In the genomic region with DNA sequence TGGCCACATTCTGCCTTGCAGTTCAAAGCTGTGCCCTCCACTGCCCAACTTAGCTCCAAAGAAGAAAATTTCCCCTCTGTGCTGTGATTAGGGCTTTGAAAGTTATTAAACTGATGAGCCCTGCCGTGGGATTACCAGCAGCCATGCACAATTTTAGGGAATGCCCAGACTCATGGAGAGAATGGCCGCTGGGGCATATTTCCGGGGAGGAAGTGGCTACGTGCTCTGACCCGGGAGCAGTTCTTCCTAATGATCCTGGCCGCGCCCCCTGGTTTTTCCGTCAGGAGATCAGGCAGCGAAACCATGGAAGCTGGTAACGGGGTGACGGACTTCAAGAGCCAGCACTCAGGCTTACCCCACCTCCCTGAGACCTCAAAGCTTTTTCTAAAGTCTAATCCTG, we compare ENCODE assay signal across 16 cellular contexts.
DNase-seq lines count a peak whose midpoint lies in the region; TF ChIP-seq lines count a peak whose summit lies in the region.
"Had no signal": no experiment of that assay in that cellular context is flagged by ENCODE, and none has a peak within 500 bp of the region (broad histone marks: within the 10 kb centered on the region; RNA-seq: fewer than 3 reads in every experiment).

No MANE protein-coding gene starts in this region.

- no peaks in the 10 kb centered on the region for H3K27me3 Mint-ChIP-seq in neural progenitor cell (ENCODE audit: insufficient read depth, low read depth)

- H4K20me1 ChIP-seq in BLaER1 (no peaks in the 10 kb centered on the region), SU-DHL-6 (ENCODE audit: low read depth, low read length) (no peaks in the 10 kb centered on the region), neural progenitor cell (ENCODE audit: low read depth) (no peaks in the 10 kb centered on the region)

- H3K9me3 Mint-ChIP-seq in neural progenitor cell, result no peaks in the 10 kb centered on the region

- DNase-seq in HT1080 (ENCODE audit: low read depth) (peak; percentile 7), neural progenitor cell (ENCODE audit: low spot score) (no peak), activated T-cell treated with anti-CD3 and anti-CD28 coated beads for 4 hours (no peak), NCI-H128 (lab: John Stamatoyannopoulos, UW; ENCODE audit: unreplicated experiment) (no peak), NCI-H82 (lab: John Stamatoyannopoulos, UW) (no peak)
- DNase-seq: ACHN; BE2C; CD4-positive, alpha-beta memory T cell; DMS153; DMS79; GDM1; H7; HFFc6 had no signal

- H3K79me2 ChIP-seq in SU-DHL-6 (ENCODE audit: insufficient read depth, low read length) (no peaks in the 10 kb centered on the region), neural progenitor cell (ENCODE audit: low read depth) (no peaks in the 10 kb centered on the region)

- H3K4me1 Mint-ChIP-seq in neural progenitor cell, result no peaks in the 10 kb centered on the region
- H3K4me1 Mint-ChIP-seq: CD14-positive monocyte; CD4-positive, alpha-beta memory T cell had no signal

- H3K27me3 ChIP-seq in BLaER1 (no peaks in the 10 kb centered on the region), SU-DHL-6 (ENCODE audit: low read length) (no peaks in the 10 kb centered on the region), neural progenitor cell (no peaks in the 10 kb centered on the region)
- H3K27me3 ChIP-seq: BE2C had no signal

- H3K4me1 ChIP-seq in BLaER1, result peaks cover 23% of the 10 kb centered on the region
- peaks cover 5% of the 10 kb centered on the region for H3K4me1 ChIP-seq in neural progenitor cell
- H3K4me1 ChIP-seq: BE2C had no signal

- H3K4me2 ChIP-seq in BLaER1, result peak overlapping the region; percentile 79; the same call in 1 of the 2 replicates
- peak overlapping the region; percentile 53 for H3K4me2 ChIP-seq in SU-DHL-6 (ENCODE audit: low read depth, low read length, poor library complexity, severe bottlenecking)
- H3K4me2 ChIP-seq in neural progenitor cell, result no peak overlapping the region

- H3K4me3 ChIP-seq in BLaER1 (no peak overlapping the region), SU-DHL-6 (ENCODE audit: insufficient read depth, low read length, poor library complexity, severe bottlenecking) (no peak overlapping the region), neural progenitor cell (no peak overlapping the region)

- H3K9me2 ChIP-seq in SU-DHL-6 (replicated peaks; ENCODE audit: insufficient read depth, low read length), result no peaks in the 10 kb centered on the region

- H3K27ac ChIP-seq in BLaER1 (no peak overlapping the region), SU-DHL-6 (ENCODE audit: low read depth, low read length) (peak overlapping the region; percentile 65; the same call in 1 of the 2 replicates), neural progenitor cell (no peak overlapping the region)

- H3K9me3 ChIP-seq in BLaER1 (peaks cover 7% of the 10 kb centered on the region; the same call in 1 of the 2 replicates), SU-DHL-6 (ENCODE audit: insufficient read depth, low read length) (no peaks in the 10 kb centered on the region), neural progenitor cell (ENCODE audit: low read depth) (no peaks in the 10 kb centered on the region)
- H3K9me3 ChIP-seq: BE2C had no signal

- H3K36me3 ChIP-seq in BLaER1 (no peaks in the 10 kb centered on the region), SU-DHL-6 (ENCODE audit: low read length) (no peaks in the 10 kb centered on the region), neural progenitor cell (no peaks in the 10 kb centered on the region)
- H3K36me3 ChIP-seq: BE2C had no signal

- no peak overlapping the region for H3K9ac ChIP-seq in BLaER1
- no peak overlapping the region for H3K9ac ChIP-seq in SU-DHL-6 (ENCODE audit: low read length)
- no peak overlapping the region for H3K9ac ChIP-seq in neural progenitor cell

- TF ChIP-seq CTCF in SU-DHL-6 (IDR thresholded peaks at IDR 0.05; ENCODE audit: insufficient read depth, low read length, poor library complexity, severe bottlenecking) (no peak), neural progenitor cell (IDR thresholded peaks at IDR 0.05) (no peak)

- no peak overlapping the region for H3K4me3 Mint-ChIP-seq in neural progenitor cell
- H3K4me3 Mint-ChIP-seq: CD14-positive monocyte; CD4-positive, alpha-beta memory T cell; HFFc6 had no signal

- no peaks in the 10 kb centered on the region for H3F3A ChIP-seq in SU-DHL-6 (ENCODE audit: insufficient read depth)
- H3F3A ChIP-seq in neural progenitor cell (ENCODE audit: low read depth), result no peaks in the 10 kb centered on the region

- no peaks in the 10 kb centered on the region for H3K36me3 Mint-ChIP-seq in neural progenitor cell
- H3K36me3 Mint-ChIP-seq: CD14-positive monocyte; CD4-positive, alpha-beta memory T cell had no signal

- H2AFZ ChIP-seq in SU-DHL-6 (ENCODE audit: low read depth, low read length, severe bottlenecking) (no peak overlapping the region), neural progenitor cell (replicated peaks) (peak overlapping the region; percentile 47)

- no peak overlapping the region for H3K27ac Mint-ChIP-seq in neural progenitor cell
- H3K27ac Mint-ChIP-seq: CD14-positive monocyte; CD4-positive, alpha-beta memory T cell; HFFc6 had no signal
